22 cellular contexts compared by ENCODE assay signal in genomic region chr12:14937014-14937413, GRCh38. TPM values are rescaled to one million over a fixed set of nuclear protein-coding genes. Genes with fewer than 3 reads are reported as not detected.
DNase-seq lines count a peak whose midpoint lies in the region; TF ChIP-seq lines count a peak whose summit lies in the region.
"Had no signal": no experiment of that assay in that cellular context is flagged by ENCODE, and none has a peak within 500 bp of the region (broad histone marks: within the 10 kb centered on the region; RNA-seq: fewer than 3 reads in every experiment).

No MANE protein-coding gene starts in this region.

- no peak overlapping the region for H3K9ac ChIP-seq in smooth muscle cell (ENCODE audit: low read depth)
- H3K9ac ChIP-seq: BLaER1 treated with 17β-estradiol and CSF1 and Interleukin-3, amounts not matched to agents 10 nM and 100 nM had no signal

- H3K4me3 ChIP-seq in fibroblast of pulmonary artery (replicated peaks; ENCODE audit: low read depth, low read length) (no peak overlapping the region), smooth muscle cell (no peak overlapping the region)
- H3K4me3 ChIP-seq: BLaER1 treated with 17β-estradiol and CSF1 and Interleukin-3, amounts not matched to agents 10 nM and 100 nM; tibial artery had no signal

- no peak for TF ChIP-seq CTCF in VCaP (conservative IDR thresholded peaks at IDR 0.05)
- peak; percentile 29 for TF ChIP-seq CTCF in fibroblast of pulmonary artery (IDR thresholded peaks at IDR 0.05; ENCODE audit: low read length, missing control alignments)
- TF ChIP-seq CTCF in smooth muscle cell (IDR thresholded peaks at IDR 0.05; ENCODE audit: borderline replicate concordance, insufficient read depth, poor library complexity, severe bottlenecking) = no peak

- DNase-seq in T-helper 1 cell (no peak), fibroblast of pulmonary artery (ENCODE audit: low read depth) (peak; percentile 34), smooth muscle cell (lab: John Stamatoyannopoulos, UW; ENCODE audit: unreplicated experiment) (no peak), iPS-NIHi7 (ENCODE audit: extremely low spot score) (no peak), middle frontal gyrus (ENCODE audit: extremely low spot score, low spot score) (no peak)
- no peak for DNase-seq in activated CD4-positive, alpha-beta T cell treated with anti-CD3 and anti-CD28 coated beads for 1 hour
- DNase-seq: DMS153; effector CD4-positive, alpha-beta T cell; NCI-H1417 treated with DMSO at 0.1 percent for 48 hours; NCI-H748 treated with DMSO at 0.1 percent for 48 hours; SHP77; stimulated activated naive B cell treated with anti-CD40 and anti-IgM and Interleukin-4, amounts not matched to agents 10 μg/mL and 1 μg/mL and 100 μg/mL, for 72 hours; T-helper 9 cell; tibial artery had no signal

- peaks cover 65% of the 10 kb centered on the region for H3K36me3 Mint-ChIP-seq in T-helper 1 cell treated with Interleukin-12 subunit alpha and Interleukin-12 subunit beta and Interleukin-4 antibody, amounts not matched to agents 30 μg/mL and 1 μg/mL, for 36 hours (ENCODE audit: low read depth)

- H3K9me3 Mint-ChIP-seq in T-helper 1 cell treated with Interleukin-12 subunit alpha and Interleukin-12 subunit beta and Interleukin-4 antibody, amounts not matched to agents 30 μg/mL and 1 μg/mL, for 36 hours = no peaks in the 10 kb centered on the region

- H3F3A ChIP-seq in smooth muscle cell (ENCODE audit: low read depth) = peaks cover 22% of the 10 kb centered on the region

- peaks cover 16% of the 10 kb centered on the region for H3K4me1 Mint-ChIP-seq in T-helper 1 cell treated with Interleukin-12 subunit alpha and Interleukin-12 subunit beta and Interleukin-4 antibody, amounts not matched to agents 30 μg/mL and 1 μg/mL, for 36 hours (ENCODE audit: low read depth)

- H3K9me3 ChIP-seq in smooth muscle cell (replicated peaks; ENCODE audit: low read depth) = no peaks in the 10 kb centered on the region
- H3K9me3 ChIP-seq: pancreas, tibial artery had no signal

- no peaks in the 10 kb centered on the region for H3K27me3 ChIP-seq in smooth muscle cell (ENCODE audit: low read depth)
- H3K27me3 ChIP-seq: BLaER1 treated with 17β-estradiol and CSF1 and Interleukin-3, amounts not matched to agents 10 nM and 100 nM; pancreas; tibial artery had no signal

- H2AFZ ChIP-seq in smooth muscle cell (ENCODE audit: low read depth) = peak overlapping the region; percentile 51

- H3K79me2 ChIP-seq in smooth muscle cell (ENCODE audit: low read depth) = no peaks in the 10 kb centered on the region

- H3K4me3 Mint-ChIP-seq in T-helper 1 cell treated with Interleukin-12 subunit alpha and Interleukin-12 subunit beta and Interleukin-4 antibody, amounts not matched to agents 30 μg/mL and 1 μg/mL, for 36 hours = no peak overlapping the region
- H3K4me3 Mint-ChIP-seq: stimulated activated naive B cell treated with anti-CD40 and anti-IgM and Interleukin-4, amounts not matched to agents 10 μg/mL and 1 μg/mL and 100 μg/mL, for 72 hours had no signal

- H3K4me1 ChIP-seq in smooth muscle cell (ENCODE audit: low read depth) = no peaks in the 10 kb centered on the region
- H3K4me1 ChIP-seq: tibial artery had no signal

- H3K27ac Mint-ChIP-seq in T-helper 1 cell treated with Interleukin-12 subunit alpha and Interleukin-12 subunit beta and Interleukin-4 antibody, amounts not matched to agents 30 μg/mL and 1 μg/mL, for 36 hours = peak overlapping the region; percentile 42

- 50% methylated on average over 3 of the region's 3 CpGs for WGBS in smooth muscle cell (ENCODE audit: low lambda C conversion rate)

- no peak overlapping the region for H3K4me2 ChIP-seq in smooth muscle cell
- H3K4me2 ChIP-seq: BLaER1 treated with 17β-estradiol and CSF1 and Interleukin-3, amounts not matched to agents 10 nM and 100 nM had no signal

- peak overlapping the region; percentile 90 for H3K27ac ChIP-seq in VCaP
- peak overlapping the region; percentile 71 for H3K27ac ChIP-seq in smooth muscle cell (ENCODE audit: low read depth)
- H3K27ac ChIP-seq: 22Rv1; BLaER1 treated with 17β-estradiol and CSF1 and Interleukin-3, amounts not matched to agents 10 nM and 100 nM; tibial artery had no signal

- H4K20me1 ChIP-seq in smooth muscle cell (ENCODE audit: low read depth) = no peaks in the 10 kb centered on the region

- no peaks in the 10 kb centered on the region for H3K36me3 ChIP-seq in smooth muscle cell (ENCODE audit: low read depth)
- H3K36me3 ChIP-seq: pancreas had no signal

- no peaks in the 10 kb centered on the region for H3K27me3 Mint-ChIP-seq in T-helper 1 cell treated with Interleukin-12 subunit alpha and Interleukin-12 subunit beta and Interleukin-4 antibody, amounts not matched to agents 30 μg/mL and 1 μg/mL, for 36 hours (ENCODE audit: low read depth)
- H3K27me3 Mint-ChIP-seq: stimulated activated naive B cell treated with anti-CD40 and anti-IgM and Interleukin-4, amounts not matched to agents 10 μg/mL and 1 μg/mL and 100 μg/mL, for 72 hours had no signal

RNA-seq across cellular contexts. Expression of gene ERP27, which starts 1.3 kb away (rescaled TPM):
- total RNA-seq in smooth muscle cell = 3.9 and 7.8 TPM in 2 replicates
- 2.7 and 12.3 TPM in 2 replicates for polyA plus RNA-seq in smooth muscle cell

RNA-seq across cellular contexts. Expression of gene ARHGDIB, which starts 24.4 kb away (rescaled TPM):
- 31.5 and 36.4 TPM in 2 replicates for total RNA-seq in smooth muscle cell
- 35.8 and 39.2 TPM in 2 replicates for polyA plus RNA-seq in smooth muscle cell

RNA-seq across cellular contexts. Expression of gene PDE6H, which starts 35.8 kb away (rescaled TPM):
- total RNA-seq in smooth muscle cell = not detected in 2 replicates
- not detected in 2 replicates for polyA plus RNA-seq in smooth muscle cell
- total RNA-seq: liver, OCI-LY7, pancreas, sciatic nerve had no signal
- polyA plus RNA-seq: liver, pancreas had no signal

RNA-seq across cellular contexts. Expression of gene MGP, which starts 51.4 kb away (rescaled TPM):
- 173 and 176 TPM in 2 replicates for total RNA-seq in smooth muscle cell
- polyA plus RNA-seq in smooth muscle cell = 626 and 815 TPM in 2 replicates
- total RNA-seq: OCI-LY7 had no signal
